Comparison of ENCODE assay signal across 18 cellular contexts in the genomic region with DNA sequence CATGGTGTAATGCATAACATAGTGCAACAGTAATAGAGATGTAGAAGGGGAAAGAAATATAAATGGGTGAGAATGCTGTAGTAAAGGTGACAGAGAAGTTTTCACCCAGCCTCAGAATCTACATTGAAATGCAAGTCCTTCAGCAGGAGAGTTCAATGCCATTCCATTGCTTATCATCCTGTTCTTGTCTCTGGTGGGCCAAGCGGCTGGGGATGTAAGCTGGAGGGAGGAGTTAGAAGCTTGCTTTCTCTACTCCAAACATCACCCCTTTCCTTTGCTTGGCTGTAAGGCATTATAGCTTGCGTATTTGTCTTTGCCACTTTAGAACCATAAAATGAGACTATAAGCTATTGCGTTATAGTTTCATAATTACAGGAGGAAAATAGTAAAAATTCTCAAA. TPM values are rescaled to one million over a fixed set of nuclear protein-coding genes. Genes with fewer than 3 reads are reported as not detected.
"Had no signal": no experiment of that assay in that cellular context is flagged by ENCODE, and none has a peak within 500 bp of the region (broad histone marks: within the 10 kb centered on the region; RNA-seq: fewer than 3 reads in every experiment).

No MANE protein-coding gene starts in this region.

- H3K36me3 ChIP-seq: cardiac muscle cell, left ventricle myocardium inferior, right lobe of liver, thoracic aorta had no signal

- H3K9me3 ChIP-seq: left ventricle myocardium inferior, right lobe of liver, thoracic aorta had no signal

- H3K27ac ChIP-seq: cardiac muscle cell, left ventricle myocardium inferior, parathyroid adenoma, right lobe of liver, thoracic aorta had no signal

- H3K4me1 ChIP-seq: left ventricle myocardium inferior, parathyroid adenoma, right lobe of liver had no signal

- H3K27me3 ChIP-seq: right lobe of liver had no signal

- DNase-seq: activated CD4-positive, alpha-beta T cell treated with anti-CD3 and anti-CD28 coated beads for 36 hours; activated CD4-positive, alpha-beta T cell treated with anti-CD3 and anti-CD28 coated beads, Interleukin-2, amount 50 U/mL, for 48 hours; activated gamma-delta T cell treated with Interleukin-2 at 50 U/mL for 16 hours; activated T-cell treated with anti-CD3 and anti-CD28 coated beads for 4 hours; foreskin melanocyte; glutamatergic neuron; left ventricle myocardium inferior; naive thymus-derived CD8-positive, alpha-beta T cell; right lobe of liver; stimulated activated CD4-positive, alpha-beta T cell treated with anti-CD3 and anti-CD28 coated beads, Interleukin-4, amount 100 ng/mL, for 1 hour; stimulated activated naive CD8-positive, alpha-beta T cell treated with anti-CD3 and anti-CD28 coated beads, Interleukin-15, amount 100 ng/mL, for 72 hours had no signal

- H3K4me3 ChIP-seq: cardiac muscle cell, left ventricle myocardium inferior, right lobe of liver, smooth muscle cell, thoracic aorta had no signal

- ATAC-seq: activated CD4-positive, alpha-beta T cell treated with anti-CD3 and anti-CD28 coated beads for 36 hours; naive thymus-derived CD8-positive, alpha-beta T cell; right lobe of liver; stimulated activated naive CD8-positive, alpha-beta T cell treated with anti-CD3 and anti-CD28 coated beads, Interleukin-15, amount 100 ng/mL, for 72 hours had no signal

- FAIRE-seq: TTC549 had no signal

RNA-seq across cellular contexts. Expression of a gene that starts 2.2 kb away (rescaled TPM):
- total RNA-seq: activated CD4-positive, alpha-beta T cell treated with anti-CD3 and anti-CD28 coated beads for 36 hours; activated T-helper 1 cell treated with anti-CD3 and anti-CD28 coated beads, Interleukin-12 subunit alpha, Interleukin-12 subunit beta, Interleukin-2, Interleukin-4 antibody, amounts not matched to agents 30 ng/mL and 10 ng/mL and 1 ng/mL, durations not matched to agents 14 hours and 24 hours and 36 hours; cardiac muscle cell; fibroblast of lung; left ventricle myocardium inferior; naive thymus-derived CD8-positive, alpha-beta T cell; right lobe of liver; thoracic aorta had no signal
